ENCODE assay signal across 8 cellular contexts in genomic region chr3:122415104-122415744, GRCh38. TPM values are rescaled to one million over a fixed set of nuclear protein-coding genes. Genes with fewer than 3 reads are reported as not detected.
DNase-seq lines count a peak whose midpoint lies in the region; ATAC-seq and TF ChIP-seq lines count a peak whose summit lies in the region.

No MANE protein-coding gene starts in this region.

- peaks cover 15% of the 10 kb centered on the region for H3K79me2 ChIP-seq in GM23338 (replicated peaks; ENCODE audit: insufficient read depth)

- peaks cover 2% of the 10 kb centered on the region; the same call in 1 of the 2 replicates for H3F3A ChIP-seq in GM23338 (replicated peaks; ENCODE audit: low read depth)

- H4K20me1 ChIP-seq in GM23338 (replicated peaks; ENCODE audit: insufficient read depth) = 0 out of 2 replicates have a peak, but pooled peaks cover 5% of the 10 kb centered on the region

- TF ChIP-seq CTCF in GM23338 (conservative IDR thresholded peaks at IDR 0.05; ENCODE audit: low read depth in 2 of 2) = no peak
- TF ChIP-seq CTCF in LNCaP clone FGC (IDR thresholded peaks at IDR 0.05; ENCODE audit: control insufficient read depth, extremely low read depth, insufficient read depth) = no peak
- TF ChIP-seq CTCF in sigmoid colon (IDR thresholded peaks at IDR 0.05) = no peak

- no peak for TF ChIP-seq POLR2A in sigmoid colon (IDR thresholded peaks at IDR 0.05)

- H3K4me1 Mint-ChIP-seq in GM23338 = peaks cover 9% of the 10 kb centered on the region
- H3K4me1 Mint-ChIP-seq in activated naive CD8-positive, alpha-beta T cell (ENCODE audit: low read depth) = peaks cover 55% of the 10 kb centered on the region

- no peaks in the 10 kb centered on the region; the same call in 1 of the 2 replicates for H3K36me3 ChIP-seq in GM23338 (ENCODE audit: insufficient read depth)
- peaks cover 0 to 26% (median 4%) of the 10 kb centered on the region in 4 donors for H3K36me3 ChIP-seq in sigmoid colon

- H3K9me3 Mint-ChIP-seq in GM23338 = peaks cover 3% of the 10 kb centered on the region; the same call in 1 of the 3 replicates
- H3K9me3 Mint-ChIP-seq in activated naive CD8-positive, alpha-beta T cell (ENCODE audit: low read depth) = no peaks in the 10 kb centered on the region

- H3K9me3 ChIP-seq in right cardiac atrium (ENCODE audit: control insufficient read depth, low read length) (no peaks in the 10 kb centered on the region), sigmoid colon (no peaks in the 10 kb centered on the region)

- H3K27me3 Mint-ChIP-seq in GM23338 (ENCODE audit: insufficient read depth, low read depth, poor library complexity) = peaks cover 7% of the 10 kb centered on the region
- H3K27me3 Mint-ChIP-seq in activated naive CD8-positive, alpha-beta T cell = no peaks in the 10 kb centered on the region

- H3K9me2 ChIP-seq in GM23338 (ENCODE audit: insufficient read depth) = no peaks in the 10 kb centered on the region

- peak overlapping the region; percentile 99 for H3K4me3 Mint-ChIP-seq in GM23338
- H3K4me3 Mint-ChIP-seq in activated naive CD8-positive, alpha-beta T cell = peak overlapping the region; percentile 97

- no peak overlapping the region for H2AFZ ChIP-seq in GM23338

- H3K4me2 ChIP-seq in GM23338 = peak overlapping the region; percentile 84

- peak; percentile 80 for ATAC-seq in GM23338
- ATAC-seq in right cardiac atrium = peak; percentile 21 to 43

- H3K27ac ChIP-seq in GM23338 (ENCODE audit: low read depth) (no peak overlapping the region), right cardiac atrium (ENCODE audit: low read length) (peak overlapping the region; percentile 77), sigmoid colon (peak overlapping the region; percentile 84 to 90 (median 88))

- H3K27ac Mint-ChIP-seq in GM23338 = peak overlapping the region; percentile 99
- H3K27ac Mint-ChIP-seq in activated naive CD8-positive, alpha-beta T cell = peak overlapping the region; percentile 100

- 22% methylated on average over 10 of the region's 10 CpGs for WGBS in right cardiac atrium
- WGBS in sigmoid colon, 2 donors = 17 to 23% methylated on average over 10 of the region's 10 CpGs

- H3K4me3 ChIP-seq in GM23338 (peak overlapping the region; percentile 78), LNCaP clone FGC (ENCODE audit: low read depth, low read length) (peak overlapping the region; percentile 78), right cardiac atrium (ENCODE audit: low read length) (peak overlapping the region; percentile 97), sigmoid colon (peak overlapping the region; percentile 54 to 89 (median 76))

- no peak for TF ChIP-seq EP300 in sigmoid colon (IDR thresholded peaks at IDR 0.05)

- DNase-seq in ELF-1 (ENCODE audit: low read depth, low spot score) (peak; percentile 39), GM23338 (ENCODE audit: low spot score) (peak; percentile 80), LNCaP clone FGC (ENCODE audit: low read depth) (peak; percentile 85), right cardiac atrium (no peak), sigmoid colon (peak; percentile 72), NOMO-1 treated with DMSO at 0.1 percent for 48 hours (lab: John Stamatoyannopoulos, UW; ENCODE audit: unreplicated experiment) (no peak), NCI-H146 (lab: John Stamatoyannopoulos, UW) (no peak)

- H3K4me1 ChIP-seq in GM23338 (ENCODE audit: insufficient read depth) (no peaks in the 10 kb centered on the region; the same call in 1 of the 2 replicates), right cardiac atrium (ENCODE audit: control insufficient read depth, insufficient read depth, low read length) (peaks cover 7% of the 10 kb centered on the region), sigmoid colon (peaks cover 0 to 31% (median 27%) of the 10 kb centered on the region in 4 donors)

- H3K36me3 Mint-ChIP-seq in GM23338 (ENCODE audit: low read depth) = peaks cover 2% of the 10 kb centered on the region
- H3K36me3 Mint-ChIP-seq in activated naive CD8-positive, alpha-beta T cell = peaks cover 11% of the 10 kb centered on the region

- H3K27me3 ChIP-seq in GM23338 (ENCODE audit: insufficient read depth) = no peaks in the 10 kb centered on the region
- no peaks in the 10 kb centered on the region for H3K27me3 ChIP-seq in right cardiac atrium (ENCODE audit: control insufficient read depth, insufficient read depth)
- H3K27me3 ChIP-seq in sigmoid colon = no peaks in the 10 kb centered on the region

- intact Hi-C loops in right cardiac atrium (cut with DNase I) = loop anchor here in 1 of 4 donors (10.0 kb wide), 1 partner anchor 260 kb away; no protein-coding TSS in a partner anchor
- intact Hi-C loops in sigmoid colon (cut with DNase I) = loop anchor here (5.0 to 10.0 kb wide), 3 partner anchors 47 to 147 kb away; partner anchors contain the start of genes DTX3L, KPNA1 and PARP9

TF ChIP-seq in GM23338, 12 proteins besides CTCF, POLR2A, EP300 and RAD21:
- no peak for TF ChIP-seq ZNF114 (CRISPR knock-in tag; IDR thresholded peaks at IDR 0.05)
- no peak for TF ChIP-seq CREB1 (CRISPR knock-in tag; IDR thresholded peaks at IDR 0.05; ENCODE audit: low read depth)
- TF ChIP-seq EZH2 (IDR thresholded peaks at IDR 0.05; ENCODE audit: low read depth, unreplicated experiment) = no peak
- TF ChIP-seq POLR2AphosphoS5 (IDR thresholded peaks at IDR 0.05; ENCODE audit: low read depth) = no peak
- TF ChIP-seq NANOG (IDR thresholded peaks at IDR 0.05; ENCODE audit: borderline replicate concordance) = no peak
- no peak for TF ChIP-seq EZH2phosphoT487 (IDR thresholded peaks at IDR 0.05; ENCODE audit: unreplicated experiment)
- TF ChIP-seq JUNB (IDR thresholded peaks at IDR 0.05; ENCODE audit: unreplicated experiment) = no peak
- TF ChIP-seq STAT1 (IDR thresholded peaks at IDR 0.05; ENCODE audit: unreplicated experiment) = no peak

RNA-seq across cellular contexts. Expression of gene WDR5B, which starts 0.6 kb away (rescaled TPM):
- 2.4 and 2.7 TPM in 2 replicates for total RNA-seq in GM23338 (2014; rRNA removed; shearing (Covaris generic))
- polyA plus RNA-seq in GM23338 (2016; fragmentation: Nextera tagmentation; extraction: Ambion mirVana) (0.81 and 0.87 TPM in 2 replicates), right cardiac atrium (2.0 TPM), sigmoid colon (1 to 10 TPM; 1.2 to 3.2 (median 1.2) TPM)
- total RNA-seq in right cardiac atrium (1 to 10 TPM; 3.3 to 4.0 (median 3.8) TPM), sigmoid colon (1 to 10 TPM; 1.9 to 4.6 (median 2.7) TPM)

RNA-seq across cellular contexts. Expression of gene FAM162A, which starts 31.2 kb away (rescaled TPM):
- 34.4 and 35.9 TPM in 2 replicates for total RNA-seq in GM23338 (2014; rRNA removed; shearing (Covaris generic))
- 227 and 234 TPM in 2 replicates for polyA plus RNA-seq in GM23338 (2016; fragmentation: Nextera tagmentation; extraction: Ambion mirVana)
- total RNA-seq in right cardiac atrium = 100 to 1,000 TPM; 134 to 174 (median 146) TPM
- 300 TPM for polyA plus RNA-seq in right cardiac atrium
- total RNA-seq in sigmoid colon = 10 to 100 TPM; 37.1 to 56.6 (median 45.6) TPM
- polyA plus RNA-seq in sigmoid colon = 100 to 1,000 TPM; 200 to 298 (median 277) TPM

RNA-seq across cellular contexts. Expression of gene MIX23, which starts 32.2 kb away (rescaled TPM):
- total RNA-seq in GM23338 (2014; rRNA removed; shearing (Covaris generic)) = 57.7 and 84.9 TPM in 2 replicates
- polyA plus RNA-seq in GM23338 (2016; fragmentation: Nextera tagmentation; extraction: Ambion mirVana) (146 and 162 TPM in 2 replicates), right cardiac atrium (44.7 TPM), sigmoid colon (10 to 100 TPM; 43.2 to 49.2 (median 44.5) TPM)
- total RNA-seq in right cardiac atrium (10 to 100 TPM; 16.7 to 35.3 (median 22.8) TPM), sigmoid colon (10 to 100 TPM in 3 of 4 donors, 1 to 10 TPM in 1; 8.2 to 24.8 (median 17.2) TPM)

Comparison
In these comparisons a context has a peak if more than half of its experiments do, and no peak if none do; other contexts are left out.
1. DNase-seq: peak in ELF-1 (single experiment), GM23338 (single experiment), LNCaP clone FGC (single experiment) and sigmoid colon (single experiment); none in right cardiac atrium (0 of 3), NOMO-1 treated with DMSO at 0.1 percent for 48 hours (single experiment) and NCI-H146 (single experiment).
2. Peak in every context shown above with its lines, with median percentiles within 50 percentile points of each other: H3K4me3 ChIP-seq.